Comparison of ENCODE assay signal across 25 cellular contexts in the genomic region with DNA sequence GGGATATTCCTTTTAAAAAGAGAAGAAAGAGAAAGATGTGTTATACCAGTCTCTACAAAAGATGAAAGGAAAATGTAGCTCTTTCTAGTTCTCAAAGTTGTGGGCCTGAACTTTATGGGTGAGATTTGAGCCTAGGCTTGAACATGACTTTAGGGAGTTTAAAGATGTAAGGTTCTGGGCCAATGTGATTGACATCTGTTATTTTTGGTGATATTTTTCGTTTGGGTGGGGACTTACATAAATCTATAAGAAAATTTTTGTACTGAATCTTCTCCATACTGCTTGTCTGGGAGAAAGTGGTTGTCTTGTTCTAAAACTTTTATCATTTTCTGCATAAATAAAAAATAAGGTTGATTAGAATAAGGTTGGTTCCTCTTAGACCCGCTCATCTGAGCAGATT. TPM values are rescaled to one million over a fixed set of nuclear protein-coding genes. Genes with fewer than 3 reads are reported as not detected.
DNase-seq lines count a peak whose midpoint lies in the region; ATAC-seq and TF ChIP-seq lines count a peak whose summit lies in the region.
"Had no signal": no experiment of that assay in that cellular context is flagged by ENCODE, and none has a peak within 500 bp of the region (broad histone marks: within the 10 kb centered on the region; RNA-seq: fewer than 3 reads in every experiment).

No MANE protein-coding gene starts in this region.

- H3K4me1 ChIP-seq in Panc1 (ENCODE audit: control insufficient read depth, insufficient read depth, low read length) (peaks cover 12% of the 10 kb centered on the region; the same call in 1 of the 2 replicates), sigmoid colon (peaks cover 0 to 68% (median 46%) of the 10 kb centered on the region in 4 donors), esophagus muscularis mucosa (peaks cover 0 to 63% (median 40%) of the 10 kb centered on the region in 4 donors)

- in situ Hi-C loops in Panc1 (cut with HindIII; ENCODE audit: low pct_unique_long_range_greater_than_20kb, low sequenced_read_pairs) = no loop called here

- POLR2A ChIA-PET in Panc1 (lab: Charles Lee) = no interaction called here

- no peak for ATAC-seq in Panc1
- ATAC-seq: activated CD8-positive, alpha-beta memory T cell treated with anti-CD3 and anti-CD28 coated beads, Interleukin-2, amount 10 ng/mL, durations not matched to agents 7 days and 5 days; foreskin keratinocyte; HCT116; left ventricle myocardium superior; stimulated activated naive B cell treated with anti-CD40 and anti-IgM and Interleukin-4, amounts not matched to agents 10 μg/mL and 1 μg/mL and 100 μg/mL, for 72 hours had no signal

- H3K4me3 ChIP-seq in Panc1 (ENCODE audit: low read depth in 2 of 2, low read length in 2 of 2) (no peak overlapping the region), sigmoid colon (no peak overlapping the region), esophagus muscularis mucosa (no peak overlapping the region)
- H3K4me3 ChIP-seq: hepatocyte had no signal

- peak overlapping the region; percentile 44 for H3K27ac Mint-ChIP-seq in activated naive CD4-positive, alpha-beta T cell treated with anti-CD3 and anti-CD28 coated beads, Interleukin-2, amount 10 ng/mL, durations not matched to agents 7 days and 5 days
- peak overlapping the region; percentile 98 for H3K27ac Mint-ChIP-seq in activated naive CD8-positive, alpha-beta T cell
- H3K27ac Mint-ChIP-seq: nephron progenitor cell; progenitor cell of endocrine pancreas; stimulated activated naive B cell treated with anti-CD40 and anti-IgM and Interleukin-4, amounts not matched to agents 10 μg/mL and 1 μg/mL and 100 μg/mL, for 72 hours had no signal

- no peak for TF ChIP-seq EP300 in sigmoid colon (IDR thresholded peaks at IDR 0.05)
- TF ChIP-seq EP300 in esophagus muscularis mucosa (IDR thresholded peaks at IDR 0.05) = no peak

- H3K4me1 Mint-ChIP-seq in activated naive CD4-positive, alpha-beta T cell treated with anti-CD3 and anti-CD28 coated beads, Interleukin-2, amount 10 ng/mL, durations not matched to agents 7 days and 5 days = peaks cover 82% of the 10 kb centered on the region
- peaks cover 76% of the 10 kb centered on the region for H3K4me1 Mint-ChIP-seq in activated naive CD8-positive, alpha-beta T cell (ENCODE audit: low read depth)

- no peaks in the 10 kb centered on the region for H3K27me3 ChIP-seq in Panc1 (ENCODE audit: control insufficient read depth, insufficient read depth, low read length)
- no peaks in the 10 kb centered on the region for H3K27me3 ChIP-seq in sigmoid colon
- H3K27me3 ChIP-seq in esophagus muscularis mucosa = no peaks in the 10 kb centered on the region
- H3K27me3 ChIP-seq: foreskin keratinocyte, hepatocyte had no signal

- 85 to 93% methylated on average over 2 of the region's 2 CpGs for WGBS in sigmoid colon, 2 donors
- 89% methylated on average over 2 of the region's 2 CpGs for WGBS in esophagus muscularis mucosa

- peaks cover 65% of the 10 kb centered on the region for H3K36me3 Mint-ChIP-seq in activated naive CD4-positive, alpha-beta T cell treated with anti-CD3 and anti-CD28 coated beads, Interleukin-2, amount 10 ng/mL, durations not matched to agents 7 days and 5 days
- H3K36me3 Mint-ChIP-seq in activated naive CD8-positive, alpha-beta T cell = peaks cover 48% of the 10 kb centered on the region

- H3K9me3 Mint-ChIP-seq in activated naive CD4-positive, alpha-beta T cell treated with anti-CD3 and anti-CD28 coated beads, Interleukin-2, amount 10 ng/mL, durations not matched to agents 7 days and 5 days = no peaks in the 10 kb centered on the region
- no peaks in the 10 kb centered on the region for H3K9me3 Mint-ChIP-seq in activated naive CD8-positive, alpha-beta T cell (ENCODE audit: low read depth)
- H3K9me3 Mint-ChIP-seq: nephron progenitor cell; stimulated activated naive B cell treated with anti-CD40 and anti-IgM and Interleukin-4, amounts not matched to agents 10 μg/mL and 1 μg/mL and 100 μg/mL, for 72 hours had no signal

- no TSS peak for BruUV-seq in Panc1 (replicated peaks; lab: Mats Ljungman, UMichigan)

- intact Hi-C loops in Panc1 (cut with micrococcal nuclease; ENCODE audit: unreplicated experiment) = no loop called here
- intact Hi-C loops in sigmoid colon (cut with DNase I) = loop anchor here (10.0 kb wide), 1 partner anchor 158 kb away; no protein-coding TSS in a partner anchor
- intact Hi-C loops in esophagus muscularis mucosa (cut with DNase I) = no loop called here

- no peak for DNase-seq in activated naive CD4-positive, alpha-beta T cell treated with anti-CD3 and anti-CD28 coated beads, Interleukin-2, amount 10 ng/mL, durations not matched to agents 7 days and 5 days
- DNase-seq in activated naive CD4-positive, alpha-beta T cell treated with anti-CD3 and anti-CD28 coated beads, Interleukin-2, amount 50 U/mL, for 16 hours = no peak
- DNase-seq in Panc1 (ENCODE audit: low read depth, low spot score) (no peak), sigmoid colon (no peak), foreskin melanocyte (no peak), NCI-H1417 treated with DMSO at 0.1 percent for 48 hours (lab: John Stamatoyannopoulos, UW) (no peak), esophagus muscularis mucosa (ENCODE audit: extremely low spot score) (no peak)
- DNase-seq: activated CD4-positive, CD25-positive, alpha-beta regulatory T cell; activated CD8-positive, alpha-beta memory T cell treated with anti-CD3 and anti-CD28 coated beads, Interleukin-2, amount 10 ng/mL, durations not matched to agents 7 days and 5 days; activated gamma-delta T cell treated with Interleukin-2 at 50 U/mL for 16 hours; cerebellar nuclear complex; DMS153; foreskin keratinocyte; GDM1; left ventricle myocardium superior; NCI-H1436; NCI-H2107; NCI-H510A; nephron progenitor cell; stimulated activated CD4-positive, alpha-beta T cell treated with anti-CD3 and anti-CD28 coated beads, Interleukin-1b, Interleukin-23, amount 100 ng/mL, for 48 hours; stimulated activated naive B cell treated with anti-CD40 and anti-IgM and Interleukin-4, amounts not matched to agents 10 μg/mL and 1 μg/mL and 100 μg/mL, for 72 hours had no signal

- H3K9me3 ChIP-seq in Panc1 (ENCODE audit: control insufficient read depth, insufficient read depth, low read depth, low read length) (no peaks in the 10 kb centered on the region), sigmoid colon (no peaks in the 10 kb centered on the region), esophagus muscularis mucosa (no peaks in the 10 kb centered on the region)

- CTCF ChIA-PET in activated naive CD4-positive, alpha-beta T cell treated with anti-CD3 and anti-CD28 coated beads, Interleukin-2, amount 10 ng/mL, durations not matched to agents 7 days and 5 days (lab: Charles Lee) = no interaction called here
- CTCF ChIA-PET in Panc1 (lab: Charles Lee) = no interaction called here

- peaks cover 15% of the 10 kb centered on the region; the same call in 1 of the 2 replicates for H3K36me3 ChIP-seq in Panc1 (ENCODE audit: control insufficient read depth, insufficient read depth, low read length)
- H3K36me3 ChIP-seq in sigmoid colon = no peaks in the 10 kb centered on the region
- no peaks in the 10 kb centered on the region for H3K36me3 ChIP-seq in esophagus muscularis mucosa

- TF ChIP-seq POLR2A in sigmoid colon (IDR thresholded peaks at IDR 0.05) (no peak), esophagus muscularis mucosa (IDR thresholded peaks at IDR 0.05; ENCODE audit: low read depth) (no peak)

- no peak for TF ChIP-seq CTCF in Panc1 (IDR thresholded peaks at IDR 0.05)
- no peak for TF ChIP-seq CTCF in sigmoid colon (IDR thresholded peaks at IDR 0.05)
- TF ChIP-seq CTCF in esophagus muscularis mucosa (IDR thresholded peaks at IDR 0.05) = no peak

- H3K27ac ChIP-seq in Panc1 (ENCODE audit: low read length) = peak overlapping the region; percentile 17; the same call in 1 of the 2 replicates
- peak overlapping the region in 3 of 4 donors; percentile 91 to 95 (median 91) for H3K27ac ChIP-seq in sigmoid colon
- no peak overlapping the region for H3K27ac ChIP-seq in esophagus muscularis mucosa (replicated peaks in 1 of 4)
- H3K27ac ChIP-seq: foreskin keratinocyte, hepatocyte had no signal

- no peak overlapping the region for H3K4me3 Mint-ChIP-seq in activated naive CD4-positive, alpha-beta T cell treated with anti-CD3 and anti-CD28 coated beads, Interleukin-2, amount 10 ng/mL, durations not matched to agents 7 days and 5 days
- H3K4me3 Mint-ChIP-seq in activated naive CD8-positive, alpha-beta T cell = peak overlapping the region; percentile 99
- H3K4me3 Mint-ChIP-seq: nephron progenitor cell; stimulated activated naive B cell treated with anti-CD40 and anti-IgM and Interleukin-4, amounts not matched to agents 10 μg/mL and 1 μg/mL and 100 μg/mL, for 72 hours had no signal

- no peaks in the 10 kb centered on the region for H3K27me3 Mint-ChIP-seq in activated naive CD4-positive, alpha-beta T cell treated with anti-CD3 and anti-CD28 coated beads, Interleukin-2, amount 10 ng/mL, durations not matched to agents 7 days and 5 days
- no peaks in the 10 kb centered on the region for H3K27me3 Mint-ChIP-seq in activated naive CD8-positive, alpha-beta T cell
- H3K27me3 Mint-ChIP-seq: activated CD8-positive, alpha-beta memory T cell treated with anti-CD3 and anti-CD28 coated beads, Interleukin-2, amount 10 ng/mL, durations not matched to agents 7 days and 5 days had no signal

RNA-seq across cellular contexts. Expression of gene PRKCA, which starts 4.8 kb away (rescaled TPM):
- total RNA-seq in Panc1 (2021; ENCODE audit: unreplicated experiment) (53.0 TPM), sigmoid colon (10 to 100 TPM; 42.6 to 58.4 (median 52.0) TPM), esophagus muscularis mucosa (10 to 100 TPM; 24.5 to 61.9 (median 40.8) TPM)
- 19.2 TPM for polyA plus RNA-seq in Panc1 (2012; ENCODE audit: insufficient read length)
- polyA plus RNA-seq in sigmoid colon = 1 to 10 TPM; 6.6 to 9.7 (median 7.9) TPM

Comparison
In these comparisons a context has a peak if more than half of its experiments do, and no peak if none do; other contexts are left out.
1. H3K27ac ChIP-seq: peak in Panc1 (single experiment) and sigmoid colon (3 of 4); none in esophagus muscularis mucosa (0 of 4).